20 cellular contexts compared by ENCODE assay signal in genomic region chr2:65063426-65063825, GRCh38. TPM values are rescaled to one million over a fixed set of nuclear protein-coding genes. Genes with fewer than 3 reads are reported as not detected.
DNase-seq lines count a peak whose midpoint lies in the region; ATAC-seq and TF ChIP-seq lines count a peak whose summit lies in the region.
"Had no signal": no experiment of that assay in that cellular context is flagged by ENCODE, and none has a peak within 500 bp of the region (broad histone marks: within the 10 kb centered on the region; RNA-seq: fewer than 3 reads in every experiment).

No MANE protein-coding gene starts in this region.

- TF ChIP-seq CTCF in MCF 10A (IDR thresholded peaks at IDR 0.05; ENCODE audit: unreplicated experiment): no peak
- TF ChIP-seq CTCF in mammary epithelial cell (conservative IDR thresholded peaks at IDR 0.05 in 1 of 2, IDR thresholded peaks at IDR 0.05 in 1 of 2; ENCODE audit: extremely low read depth in 1 of 2, insufficient read depth in 1 of 2, low read depth in 1 of 2, low read length in 2 of 2): no peak
- no peak for TF ChIP-seq CTCF in dorsolateral prefrontal cortex (IDR thresholded peaks at IDR 0.05 in 54 of 56, conservative IDR thresholded peaks at IDR 0.05 in 2 of 56; ENCODE audit: low read depth in 1 of 56, partially characterized antibody in 56 of 56)
- no peak for TF ChIP-seq CTCF in neutrophil (IDR thresholded peaks at IDR 0.05)
- TF ChIP-seq CTCF in vagina (IDR thresholded peaks at IDR 0.05): no peak
- TF ChIP-seq CTCF in GM10248 (IDR thresholded peaks at IDR 0.05; ENCODE audit: control extremely low read depth, extremely low read depth, low read depth, missing control alignments): no peak

- no peak overlapping the region for H3K27ac ChIP-seq in mammary epithelial cell (ENCODE audit: insufficient read depth, low read depth, low read length)
- H3K27ac ChIP-seq in dorsolateral prefrontal cortex: peak overlapping the region in 39 of 59 donors; percentile 0 to 86 (median 52)
- peak overlapping the region; percentile 93 for H3K27ac ChIP-seq in neutrophil
- H3K27ac ChIP-seq in vagina: peak overlapping the region; percentile 69
- H3K27ac ChIP-seq: cardiac muscle cell had no signal

- peaks cover 41% of the 10 kb centered on the region for H3K79me2 ChIP-seq in mammary epithelial cell (ENCODE audit: insufficient read depth, low read length)

- peaks cover 4% of the 10 kb centered on the region for H3K36me3 Mint-ChIP-seq in MCF 10A (ENCODE audit: insufficient read depth, unreplicated experiment)
- H3K36me3 Mint-ChIP-seq in activated naive CD8-positive, alpha-beta T cell treated with anti-CD3 and anti-CD28 coated beads, Interleukin-2, amount 50 U/mL, for 24 hours (ENCODE audit: low read depth): no peaks in the 10 kb centered on the region
- H3K36me3 Mint-ChIP-seq: memory B cell; natural killer cell treated with Interleukin-12 subunit alpha and Interleukin-12 subunit beta and Interleukin-15 and Interleukin-18, amount 100 ng/mL, for 72 hours had no signal

- H3K4me3 Mint-ChIP-seq in MCF 10A (ENCODE audit: unreplicated experiment): no peak overlapping the region
- H3K4me3 Mint-ChIP-seq in activated naive CD8-positive, alpha-beta T cell treated with anti-CD3 and anti-CD28 coated beads, Interleukin-2, amount 50 U/mL, for 24 hours: no peak overlapping the region
- H3K4me3 Mint-ChIP-seq: CD8-positive, alpha-beta memory T cell; GM23338; memory B cell; natural killer cell treated with Interleukin-12 subunit alpha and Interleukin-12 subunit beta and Interleukin-15 and Interleukin-18, amount 100 ng/mL, for 72 hours; stimulated activated memory B cell treated with anti-CD40 and anti-IgM and Interleukin-4, amounts not matched to agents 10 μg/mL and 1 μg/mL and 100 μg/mL, for 72 hours had no signal

- in situ Hi-C loops in mammary epithelial cell (cut with MboI; ENCODE audit: low sequenced_read_pairs in 2 of 2): loop anchor here (10.0 to 25.0 kb wide), 2 partner anchors 499 to 511 kb away; no protein-coding TSS in a partner anchor
- in situ Hi-C loops in G401 (cut with HindIII; ENCODE audit: low sequenced_read_pairs): no loop called here

- intact Hi-C loops in MCF 10A (cut with micrococcal nuclease) (loop anchor here (10.0 kb wide), 1 partner anchor 61 kb away; no protein-coding TSS in a partner anchor), mammary epithelial cell (cut with micrococcal nuclease) (no loop called here), dorsolateral prefrontal cortex (cut with DNase I) (loop anchor here (5.0 to 10.0 kb wide), 3 partner anchors 121 to 511 kb away; no protein-coding TSS in a partner anchor), vagina (cut with DNase I) (no loop called here)

- CTCF ChIA-PET in MCF 10A (lab: Yijun Ruan, JAX) (interaction anchor here (0.6 to 6.7 kb wide), 7 partner anchors 12 to 513 kb away, joined by 3 to 47 read pairs (median 7); no protein-coding TSS in a partner anchor), mammary epithelial cell (lab: Charles Lee; ENCODE audit: low non-redundant PET) (no interaction called here), GM10248 (lab: Yijun Ruan, JAX) (interaction anchor here (0.8 to 3.5 kb wide), 14 partner anchors 8 to 511 kb away, joined by 3 to 41 read pairs (median 8); partner anchors contain the start of genes CEP68 and RAB1A)

- no peak overlapping the region for H3K9ac ChIP-seq in mammary epithelial cell (ENCODE audit: insufficient read depth, low read length)

- dilution Hi-C loops in mammary epithelial cell (cut with HindIII; ENCODE audit: low sequenced_read_pairs): no loop called here

- no peak for ATAC-seq in activated naive CD8-positive, alpha-beta T cell treated with anti-CD3 and anti-CD28 coated beads, Interleukin-2, amount 50 U/mL, for 24 hours
- ATAC-seq: GM23338; natural killer cell treated with Interleukin-12 subunit alpha and Interleukin-12 subunit beta and Interleukin-15 and Interleukin-18, amount 100 ng/mL, for 72 hours; stimulated activated memory B cell treated with anti-CD40 and anti-IgM and Interleukin-4, amounts not matched to agents 10 μg/mL and 1 μg/mL and 100 μg/mL, for 72 hours had no signal

- H3K27me3 ChIP-seq in mammary epithelial cell (ENCODE audit: insufficient read depth, low read length) (no peaks in the 10 kb centered on the region), dorsolateral prefrontal cortex (no peaks in the 10 kb centered on the region), neutrophil (no peaks in the 10 kb centered on the region), vagina (no peaks in the 10 kb centered on the region)
- H3K27me3 ChIP-seq: cardiac muscle cell had no signal

- no peaks in the 10 kb centered on the region for H3K27me3 Mint-ChIP-seq in MCF 10A (ENCODE audit: insufficient read depth, unreplicated experiment)
- no peaks in the 10 kb centered on the region for H3K27me3 Mint-ChIP-seq in activated naive CD8-positive, alpha-beta T cell treated with anti-CD3 and anti-CD28 coated beads, Interleukin-2, amount 50 U/mL, for 24 hours
- H3K27me3 Mint-ChIP-seq: CD8-positive, alpha-beta memory T cell; memory B cell; natural killer cell treated with Interleukin-12 subunit alpha and Interleukin-12 subunit beta and Interleukin-15 and Interleukin-18, amount 100 ng/mL, for 72 hours; stimulated activated memory B cell treated with anti-CD40 and anti-IgM and Interleukin-4, amounts not matched to agents 10 μg/mL and 1 μg/mL and 100 μg/mL, for 72 hours had no signal

- TF ChIP-seq POLR2A in vagina (IDR thresholded peaks at IDR 0.05): no peak

- H3K9me3 ChIP-seq in mammary epithelial cell (replicated peaks; ENCODE audit: insufficient read depth, low read length) (no peaks in the 10 kb centered on the region), neutrophil (no peaks in the 10 kb centered on the region), vagina (no peaks in the 10 kb centered on the region)

- H3K4me3 ChIP-seq in mammary epithelial cell (replicated peaks in 1 of 3; ENCODE audit: insufficient read depth in 1 of 3, low read depth in 2 of 3, low read length in 3 of 3) (no peak overlapping the region), dorsolateral prefrontal cortex (peak overlapping the region in 1 of 59 donors; percentile 17), neutrophil (ENCODE audit: low read depth in 1 of 2, low read length in 1 of 2) (no peak overlapping the region), vagina (no peak overlapping the region)
- H3K4me3 ChIP-seq: cardiac muscle cell, GM23338 had no signal

- peaks cover 17% of the 10 kb centered on the region for H3K4me1 Mint-ChIP-seq in MCF 10A (ENCODE audit: insufficient read depth, unreplicated experiment)
- H3K4me1 Mint-ChIP-seq in activated naive CD8-positive, alpha-beta T cell treated with anti-CD3 and anti-CD28 coated beads, Interleukin-2, amount 50 U/mL, for 24 hours: peaks cover 36% of the 10 kb centered on the region

- H3K36me3 ChIP-seq in mammary epithelial cell (ENCODE audit: insufficient read depth, low read length): no peaks in the 10 kb centered on the region
- no peaks in the 10 kb centered on the region for H3K36me3 ChIP-seq in neutrophil
- no peaks in the 10 kb centered on the region for H3K36me3 ChIP-seq in vagina
- H3K36me3 ChIP-seq: cardiac muscle cell had no signal

- BruUV-seq in MCF 10A (replicated peaks; lab: Mats Ljungman, UMichigan) (no TSS peak), mammary epithelial cell (replicated peaks; lab: Mats Ljungman, UMichigan) (no TSS peak)

- DNase-seq in MCF 10A (ENCODE audit: unreplicated experiment) (no peak), mammary epithelial cell (no peak), dorsolateral prefrontal cortex (no peak), vagina (ENCODE audit: extremely low spot score in 2 of 2) (no peak), GM10248 (ENCODE audit: extremely low spot score) (no peak), G401 (ENCODE audit: low spot score) (no peak)
- DNase-seq in activated naive CD8-positive, alpha-beta T cell treated with anti-CD3 and anti-CD28 coated beads, Interleukin-2, amount 50 U/mL, for 24 hours: no peak
- DNase-seq: CD8-positive, alpha-beta memory T cell; effector memory CD4-positive, alpha-beta T cell; kidney; NCI-H2029 treated with DMSO at 0.1 percent for 48 hours; SHP77; trophoblast cell had no signal

- H3K4me1 ChIP-seq in mammary epithelial cell (ENCODE audit: insufficient read depth, low read length) (peaks cover 35% of the 10 kb centered on the region), neutrophil (ENCODE audit: control insufficient read depth in 1 of 2, insufficient read depth in 1 of 2, low read depth in 1 of 2, low read length in 1 of 2) (peaks cover 33 to 38% of the 10 kb centered on the region in 2 experiments), vagina (peaks cover 94% of the 10 kb centered on the region)

- 83% methylated on average over 8 of the region's 8 CpGs for WGBS in mammary epithelial cell (ENCODE audit: low coverage, missing lambda C conversion rate)

- H3K9me3 Mint-ChIP-seq in MCF 10A (ENCODE audit: unreplicated experiment): no peaks in the 10 kb centered on the region
- H3K9me3 Mint-ChIP-seq in activated naive CD8-positive, alpha-beta T cell treated with anti-CD3 and anti-CD28 coated beads, Interleukin-2, amount 50 U/mL, for 24 hours: no peaks in the 10 kb centered on the region
- H3K9me3 Mint-ChIP-seq: activated T-helper 2 cell treated with anti-CD3 and anti-CD28 coated beads, Interferon-gamma antibody, Interleukin-2, Interleukin-4, amounts not matched to agents 10 μg/mL and 5 μg/mL and 100 μg/mL, durations not matched to agents 14 hours and 24 hours and 36 hours; CD8-positive, alpha-beta memory T cell; GM23338; memory B cell; natural killer cell treated with Interleukin-12 subunit alpha and Interleukin-12 subunit beta and Interleukin-15 and Interleukin-18, amount 100 ng/mL, for 72 hours; stimulated activated memory B cell treated with anti-CD40 and anti-IgM and Interleukin-4, amounts not matched to agents 10 μg/mL and 1 μg/mL and 100 μg/mL, for 72 hours had no signal

- H2AFZ ChIP-seq in mammary epithelial cell (ENCODE audit: low read depth, low read length): no peak overlapping the region
- H2AFZ ChIP-seq: GM23338 had no signal

- H4K20me1 ChIP-seq in mammary epithelial cell (ENCODE audit: insufficient read depth, low read length): no peaks in the 10 kb centered on the region

- peak overlapping the region; percentile 35 for H3K27ac Mint-ChIP-seq in MCF 10A (ENCODE audit: low read depth, unreplicated experiment)
- no peak overlapping the region for H3K27ac Mint-ChIP-seq in activated naive CD8-positive, alpha-beta T cell treated with anti-CD3 and anti-CD28 coated beads, Interleukin-2, amount 50 U/mL, for 24 hours
- H3K27ac Mint-ChIP-seq: activated T-helper 2 cell treated with anti-CD3 and anti-CD28 coated beads, Interferon-gamma antibody, Interleukin-2, Interleukin-4, amounts not matched to agents 10 μg/mL and 5 μg/mL and 100 μg/mL, durations not matched to agents 14 hours and 24 hours and 36 hours; GM23338; memory B cell had no signal

- POLR2A ChIA-PET in MCF 10A (lab: Yijun Ruan, JAX) (interaction anchor here (0.7 to 3.4 kb wide), 2 partner anchors 66 to 138 kb away, joined by 3 to 22 read pairs; partner anchors contain the start of gene RAB1A), GM10248 (lab: Yijun Ruan, JAX) (no interaction called here)

- no peak overlapping the region for H3K4me2 ChIP-seq in mammary epithelial cell (ENCODE audit: insufficient read depth, low read depth, low read length)
- H3K4me2 ChIP-seq: GM23338 had no signal

RNA-seq across cellular contexts. Expression of gene CEP68, which starts 7.2 kb away (rescaled TPM):
- total RNA-seq in MCF 10A (2022) (5.4 and 7.2 TPM in 2 replicates), mammary epithelial cell (1 to 10 TPM; 9.0 to 9.3 TPM), dorsolateral prefrontal cortex (10 to 100 TPM; 23.2 to 57.6 (median 40.4) TPM), vagina (25.0 TPM)
- 4.4 TPM for polyA plus RNA-seq in mammary epithelial cell
- polyA minus RNA-seq in mammary epithelial cell: 15.0 TPM
- 8.5 and 12.6 TPM in 2 replicates for total RNA-seq in G401 (2014; rRNA removed; shearing (Covaris generic))

Comparison
In these comparisons a context has a peak if more than half of its experiments do, and no peak if none do; other contexts are left out.
1. intact Hi-C loops: an anchor here in MCF 10A (10.0 kb wide) and dorsolateral prefrontal cortex (5.0 to 10.0 kb wide); none called in mammary epithelial cell and vagina.